24 cellular contexts compared by ENCODE assay signal in genomic region chr10:7887417-7887816, GRCh38.
DNase-seq lines count a peak whose midpoint lies in the region; ATAC-seq, FAIRE-seq and TF ChIP-seq lines count a peak whose summit lies in the region.
"Had no signal": no experiment of that assay in that cellular context is flagged by ENCODE, and none has a peak within 500 bp of the region (broad histone marks: within the 10 kb centered on the region; RNA-seq: fewer than 3 reads in every experiment).

No MANE protein-coding gene starts in this region.

- DNase-seq in Daoy (ENCODE audit: low read depth) = peak; percentile 19
- DNase-seq in RPMI7951 (ENCODE audit: low read depth) = peak; percentile 29
- DNase-seq in cardiac fibroblast (ENCODE audit: low read depth in 2 of 2) = peak; percentile 47 to 64
- no peak for DNase-seq in left lung
- DNase-seq in GDM1 (lab: John Stamatoyannopoulos, UW) = no peak
- no peak for DNase-seq in A673 (ENCODE audit: low spot score)
- no peak for DNase-seq in urothelium cell line (ENCODE audit: low spot score)
- no peak for DNase-seq in H9
- DNase-seq: activated CD8-positive, alpha-beta memory T cell treated with anti-CD3 and anti-CD28 coated beads, Interleukin-2, amount 50 U/mL, for 4 hours; activated effector memory CD4-positive, alpha-beta T cell treated with Interleukin-2 at 50 U/mL for 16 hours; cerebellar nuclear complex; effector CD4-positive, alpha-beta T cell; NCI-H2171; NCI-H748 treated with DMSO at 0.1 percent for 48 hours; nucleus accumbens; PC-3; retina; SIG-M5; upper lobe of right lung had no signal

- no peak overlapping the region for H2AK5ac ChIP-seq in H9 (ENCODE audit: insufficient read length, low read length)

- H4K8ac ChIP-seq in H9 (replicated peaks; ENCODE audit: insufficient read length, low read depth, low read length) = no peak overlapping the region

- H3K36me3 Mint-ChIP-seq in H9 (ENCODE audit: insufficient read depth in 1 of 3, low read depth in 3 of 3) = no peaks in the 10 kb centered on the region

- H3K4me1 Mint-ChIP-seq in H9 = peaks cover 9 to 13% of the 10 kb centered on the region in 2 experiments

- no peak overlapping the region for H3K4me2 ChIP-seq in H9 (ENCODE audit: insufficient read depth, insufficient read length, low read length)
- H3K4me2 ChIP-seq: BLaER1 treated with 17β-estradiol and CSF1 and Interleukin-3, amounts not matched to agents 10 nM and 100 nM had no signal

- H3K9me3 ChIP-seq in left lung = no peaks in the 10 kb centered on the region
- no peaks in the 10 kb centered on the region for H3K9me3 ChIP-seq in A673 (ENCODE audit: low read depth, low read length, poor library complexity, severe bottlenecking)
- no peaks in the 10 kb centered on the region for H3K9me3 ChIP-seq in H9 (ENCODE audit: control insufficient read depth, low read depth, low read length)
- H3K9me3 ChIP-seq: adrenal gland; BLaER1 treated with 17β-estradiol and CSF1 and Interleukin-3, amounts not matched to agents 10 nM and 100 nM; upper lobe of right lung had no signal

- no peak overlapping the region for H3K4ac ChIP-seq in H9 (ENCODE audit: low read depth, low read length)

- H3K27me3 Mint-ChIP-seq in H9 (ENCODE audit: low read depth) = no peaks in the 10 kb centered on the region
- H3K27me3 Mint-ChIP-seq: IgD-negative memory B cell had no signal

- no peaks in the 10 kb centered on the region for H3K27me3 ChIP-seq in left lung
- no peaks in the 10 kb centered on the region for H3K27me3 ChIP-seq in A673 (replicated peaks; ENCODE audit: insufficient read depth, low read depth, low read length, poor library complexity)
- no peaks in the 10 kb centered on the region for H3K27me3 ChIP-seq in H9 (ENCODE audit: insufficient read depth, low read length)
- H3K27me3 ChIP-seq: adrenal gland; BLaER1 treated with 17β-estradiol and CSF1 and Interleukin-3, amounts not matched to agents 10 nM and 100 nM; upper lobe of right lung had no signal

- no peak overlapping the region for H3K9ac ChIP-seq in H9 (ENCODE audit: extremely low read depth, insufficient read length, low read length)
- H3K9ac ChIP-seq: BLaER1 treated with 17β-estradiol and CSF1 and Interleukin-3, amounts not matched to agents 10 nM and 100 nM had no signal

- TF ChIP-seq CTCF in cardiac fibroblast (IDR thresholded peaks at IDR 0.05; ENCODE audit: low read depth, low read length) (no peak), left lung (IDR thresholded peaks at IDR 0.05) (no peak), A673 (conservative IDR thresholded peaks at IDR 0.05; ENCODE audit: low read depth, low read length) (no peak), H9 (conservative IDR thresholded peaks at IDR 0.05) (no peak)

- no peaks in the 10 kb centered on the region for H3K23me2 ChIP-seq in H9 (ENCODE audit: insufficient read length, low read depth, low read length, poor library complexity, severe bottlenecking)

- WGBS in H9 (ENCODE audit: extremely low coverage, insufficient read length, low lambda C conversion rate) = no CpG with 5 or more reads among the region's 5 CpGs

- no peak overlapping the region for H2BK12ac ChIP-seq in H9 (ENCODE audit: insufficient read length, low read depth, low read length)

- no peak overlapping the region for H3K56ac ChIP-seq in H9 (ENCODE audit: insufficient read length, low read depth, low read length)

- H3K27ac Mint-ChIP-seq in H9 = no peak overlapping the region
- H3K27ac Mint-ChIP-seq: IgD-negative memory B cell had no signal

- H4K20me1 ChIP-seq in H9 (ENCODE audit: control insufficient read depth, insufficient read depth, insufficient read length) = no peaks in the 10 kb centered on the region

- ATAC-seq in left lung = peak; percentile 41
- ATAC-seq: esophagus mucosa, PC-3, upper lobe of right lung had no signal

- CTCF ChIA-PET in A673 (lab: Charles Lee) = no interaction called here

- POLR2A ChIA-PET in A673 (lab: Charles Lee; ENCODE audit: low non-redundant PET) = interaction anchor here (0.7 kb wide), 1 partner anchor 22 kb away, joined by 9 read pairs; no protein-coding TSS in a partner anchor

- H3K4me3 ChIP-seq in cardiac fibroblast (replicated peaks in 1 of 2; ENCODE audit: low read depth in 2 of 2, low read length in 2 of 2) (no peak overlapping the region), left lung (no peak overlapping the region), A673 (ENCODE audit: low read depth, low read length, poor library complexity, severe bottlenecking) (no peak overlapping the region)
- H3K4me3 ChIP-seq: adrenal gland; BLaER1 treated with 17β-estradiol and CSF1 and Interleukin-3, amounts not matched to agents 10 nM and 100 nM; upper lobe of right lung had no signal

- no peak overlapping the region for H2AFZ ChIP-seq in H9 (ENCODE audit: low read length)

- H3K27ac ChIP-seq in left lung (no peak overlapping the region), A673 (ENCODE audit: low read depth, low read length, poor library complexity, severe bottlenecking) (no peak overlapping the region), H9 (ENCODE audit: insufficient read length, low read depth, low read length) (no peak overlapping the region)
- H3K27ac ChIP-seq: adrenal gland; BLaER1 treated with 17β-estradiol and CSF1 and Interleukin-3, amounts not matched to agents 10 nM and 100 nM; upper lobe of right lung had no signal

- H3K4me1 ChIP-seq in left lung = no peaks in the 10 kb centered on the region
- H3K4me1 ChIP-seq in A673 (ENCODE audit: insufficient read depth, low read length, poor library complexity, severe bottlenecking) = no peaks in the 10 kb centered on the region
- no peaks in the 10 kb centered on the region; the same call in 1 of the 2 replicates for H3K4me1 ChIP-seq in H9 (ENCODE audit: insufficient read depth, low read length)
- H3K4me1 ChIP-seq: BLaER1 treated with 17β-estradiol and CSF1 and Interleukin-3, amounts not matched to agents 10 nM and 100 nM had no signal

- H3K9me3 Mint-ChIP-seq in H9 = no peaks in the 10 kb centered on the region
- H3K9me3 Mint-ChIP-seq: IgD-negative memory B cell had no signal

- H3K36me3 ChIP-seq in left lung (no peaks in the 10 kb centered on the region), A673 (ENCODE audit: insufficient read depth, low read length, poor library complexity, severe bottlenecking) (no peaks in the 10 kb centered on the region)
- H3K36me3 ChIP-seq: adrenal gland; BLaER1 treated with 17β-estradiol and CSF1 and Interleukin-3, amounts not matched to agents 10 nM and 100 nM; upper lobe of right lung had no signal

- H4K91ac ChIP-seq in H9 (ENCODE audit: insufficient read length, low read depth, low read length) = no peak overlapping the region

- H4K5ac ChIP-seq in H9 (ENCODE audit: insufficient read length, low read depth, low read length) = no peak overlapping the region

- H3K79me2 ChIP-seq in H9 (ENCODE audit: insufficient read depth, low read length) = no peaks in the 10 kb centered on the region

- no peak overlapping the region for H2BK120ac ChIP-seq in H9 (ENCODE audit: low read depth, low read length, poor library complexity, severe bottlenecking)

- H3K14ac ChIP-seq in H9 (ENCODE audit: insufficient read depth, low read length) = no peak overlapping the region

- no peaks in the 10 kb centered on the region for H3K79me1 ChIP-seq in H9 (ENCODE audit: insufficient read depth, low read depth, low read length, poor library complexity, severe bottlenecking)

- no peak overlapping the region for H2BK5ac ChIP-seq in H9 (ENCODE audit: insufficient read length, low read length)

- no peak overlapping the region for H3T11ph ChIP-seq in H9 (ENCODE audit: low read length)

- H2BK15ac ChIP-seq in H9 (ENCODE audit: low read depth, low read length) = no peak overlapping the region

- H3K18ac ChIP-seq in H9 (ENCODE audit: insufficient read length, low read depth, low read length) = no peak overlapping the region

- no peak for FAIRE-seq in urothelium cell line (lab: Jason Lieb, UNC)
- FAIRE-seq: G401.6 had no signal

- no peak overlapping the region for H3K4me3 Mint-ChIP-seq in H9
- H3K4me3 Mint-ChIP-seq: IgD-negative memory B cell had no signal

- H2BK20ac ChIP-seq in H9 (ENCODE audit: low read depth, low read length, poor library complexity, severe bottlenecking) = no peak overlapping the region

- intact Hi-C loops in left lung (cut with DNase I) = no loop called here
- intact Hi-C loops in A673 (cut with micrococcal nuclease; ENCODE audit: unreplicated experiment) = no loop called here

- BruUV-seq in A673 (replicated peaks; lab: Mats Ljungman, UMichigan) = no TSS peak

- H3K23ac ChIP-seq in H9 (ENCODE audit: insufficient read length, low read depth, low read length) = no peak overlapping the region

Comparison
In these comparisons a context has a peak if more than half of its experiments do, and no peak if none do; other contexts are left out.
1. DNase-seq: peak in Daoy (single experiment), RPMI7951 (single experiment) and cardiac fibroblast (2 of 2); none in left lung (0 of 2), GDM1 (single experiment), A673 (single experiment), urothelium cell line (single experiment) and H9 (single experiment).